In the genomic region with DNA sequence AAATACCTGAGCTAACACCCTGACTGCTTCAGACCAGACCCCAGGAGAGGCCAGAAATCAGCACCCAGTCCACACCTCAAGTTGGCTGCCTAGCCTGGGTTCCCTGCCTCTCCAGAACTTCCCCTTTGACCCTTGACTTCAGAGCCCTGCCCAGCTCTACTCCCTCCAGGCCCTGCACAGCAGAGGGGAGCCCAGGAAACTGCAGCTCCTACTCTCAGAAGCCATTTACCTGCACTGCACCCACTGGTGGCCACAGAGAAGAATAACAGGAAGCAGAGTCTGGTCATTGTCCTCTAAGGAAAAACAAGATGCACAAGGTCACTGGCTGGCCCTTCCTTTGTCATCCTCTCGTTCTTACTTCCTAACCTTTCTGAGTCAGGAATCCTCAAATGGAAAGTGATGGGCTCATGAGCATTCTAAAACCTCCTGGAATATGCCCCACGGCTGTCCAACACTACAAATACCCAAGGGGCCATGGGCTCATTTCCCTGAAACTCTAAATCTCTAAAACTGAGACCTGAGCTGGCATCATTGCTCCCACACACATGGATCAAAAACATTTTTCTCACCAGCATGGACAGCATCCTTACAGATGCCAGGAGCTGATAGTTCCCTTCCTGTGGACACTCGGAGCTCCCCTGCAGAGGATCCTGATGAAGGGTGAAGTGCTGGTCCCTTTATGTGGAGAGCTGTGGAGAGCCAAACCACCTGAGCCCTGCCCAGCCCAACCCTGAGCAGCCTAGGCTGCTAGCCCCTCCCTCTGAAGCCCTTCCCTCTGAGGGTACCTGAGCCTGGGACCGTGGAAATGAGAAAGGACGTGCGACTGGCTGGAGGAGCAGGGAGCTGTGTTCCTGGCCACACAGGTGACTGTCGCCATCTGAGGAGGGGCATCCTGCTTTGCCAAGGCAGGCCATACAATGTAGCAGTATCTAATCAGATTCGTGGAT, we compare ENCODE assay signal across 7 cellular contexts. TPM values are rescaled to one million over a fixed set of nuclear protein-coding genes. Genes with fewer than 3 reads are reported as not detected.
DNase-seq lines count a peak whose midpoint lies in the region; ATAC-seq and TF ChIP-seq lines count a peak whose summit lies in the region.

A gene (minus strand): TSS at position 652 of the 947 bp plus-strand sequence. CDS start 68 bp downstream, at position 584.

- no peak within 1 kb of the TSS for H3K4me3 ChIP-seq in SK-N-SH (ENCODE audit: low read depth in 2 of 2, low read length in 1 of 2)
- H3K4me3 ChIP-seq in kidney epithelial cell (ENCODE audit: low read depth, low read length) = no peak within 1 kb of the TSS

- no peaks in the 10 kb centered on the region for H3K36me3 Mint-ChIP-seq in activated naive CD8-positive, alpha-beta T cell treated with anti-CD3 and anti-CD28 coated beads, Interleukin-2, amount 10 ng/mL, durations not matched to agents 7 days and 5 days
- H3K36me3 Mint-ChIP-seq in stimulated activated memory B cell treated with anti-CD40 and anti-IgM and Interleukin-4, amounts not matched to agents 10 μg/mL and 1 μg/mL and 100 μg/mL, for 72 hours = no peaks in the 10 kb centered on the region

- H3K27me3 ChIP-seq in SK-N-SH (ENCODE audit: insufficient read depth) (peaks cover 39% of the 10 kb centered on the region; the same call in 1 of the 2 replicates), kidney epithelial cell (ENCODE audit: control insufficient read depth, insufficient read depth, low read length) (no peaks in the 10 kb centered on the region)

- TF ChIP-seq EP300 in SK-N-SH (IDR thresholded peaks at IDR 0.05; ENCODE audit: borderline replicate concordance in 1 of 2, low read depth in 1 of 2, low read length in 1 of 2) = no peak

- ATAC-seq in HG03175 (IDR thresholded peaks at IDR 0.05; ENCODE audit: unreplicated experiment) = peak; percentile 76
- ATAC-seq in activated naive CD8-positive, alpha-beta T cell treated with anti-CD3 and anti-CD28 coated beads, Interleukin-2, amount 10 ng/mL, durations not matched to agents 7 days and 5 days (ENCODE audit: low read depth) = peak; percentile 81
- peak; percentile 66 for ATAC-seq in stimulated activated memory B cell treated with anti-CD40 and anti-IgM and Interleukin-4, amounts not matched to agents 10 μg/mL and 1 μg/mL and 100 μg/mL, for 72 hours

- H3F3A ChIP-seq in SK-N-SH (replicated peaks; ENCODE audit: insufficient read depth) = no peaks in the 10 kb centered on the region

- peak within 1 kb of the TSS; percentile 57 for H3K27ac Mint-ChIP-seq in activated naive CD8-positive, alpha-beta T cell treated with anti-CD3 and anti-CD28 coated beads, Interleukin-2, amount 10 ng/mL, durations not matched to agents 7 days and 5 days
- no peak within 1 kb of the TSS for H3K27ac Mint-ChIP-seq in stimulated activated memory B cell treated with anti-CD40 and anti-IgM and Interleukin-4, amounts not matched to agents 10 μg/mL and 1 μg/mL and 100 μg/mL, for 72 hours

- H3K9ac ChIP-seq in SK-N-SH = no peak within 1 kb of the TSS

- H3K4me2 ChIP-seq in SK-N-SH = no peak within 1 kb of the TSS

- H3K9me3 Mint-ChIP-seq in activated naive CD8-positive, alpha-beta T cell treated with anti-CD3 and anti-CD28 coated beads, Interleukin-2, amount 10 ng/mL, durations not matched to agents 7 days and 5 days = no peaks in the 10 kb centered on the region
- H3K9me3 Mint-ChIP-seq in stimulated activated memory B cell treated with anti-CD40 and anti-IgM and Interleukin-4, amounts not matched to agents 10 μg/mL and 1 μg/mL and 100 μg/mL, for 72 hours = no peaks in the 10 kb centered on the region

- no peaks in the 10 kb centered on the region for H3K79me2 ChIP-seq in SK-N-SH (ENCODE audit: insufficient read depth)

- H3K27ac ChIP-seq in SK-N-SH (ENCODE audit: low read depth in 2 of 2, low read length in 1 of 2) = no peak within 1 kb of the TSS

- WGBS in SK-N-SH (ENCODE audit: low lambda C conversion rate) = 29% methylated on average over 5 of the region's 8 CpGs

- no peaks in the 10 kb centered on the region for H3K9me2 ChIP-seq in SK-N-SH

- peak; percentile 28 for TF ChIP-seq RAD21 in SK-N-SH (IDR thresholded peaks at IDR 0.05; ENCODE audit: low read length)

- H3K4me3 Mint-ChIP-seq in activated naive CD8-positive, alpha-beta T cell treated with anti-CD3 and anti-CD28 coated beads, Interleukin-2, amount 10 ng/mL, durations not matched to agents 7 days and 5 days = no peak within 1 kb of the TSS
- no peak within 1 kb of the TSS for H3K4me3 Mint-ChIP-seq in stimulated activated memory B cell treated with anti-CD40 and anti-IgM and Interleukin-4, amounts not matched to agents 10 μg/mL and 1 μg/mL and 100 μg/mL, for 72 hours

- H3K9me3 ChIP-seq in SK-N-SH = no peaks in the 10 kb centered on the region

- H3K27me3 Mint-ChIP-seq in activated naive CD8-positive, alpha-beta T cell treated with anti-CD3 and anti-CD28 coated beads, Interleukin-2, amount 10 ng/mL, durations not matched to agents 7 days and 5 days = peaks cover 2% of the 10 kb centered on the region
- H3K27me3 Mint-ChIP-seq in stimulated activated memory B cell treated with anti-CD40 and anti-IgM and Interleukin-4, amounts not matched to agents 10 μg/mL and 1 μg/mL and 100 μg/mL, for 72 hours = no peaks in the 10 kb centered on the region

- no peak within 1 kb of the TSS for H2AFZ ChIP-seq in SK-N-SH (ENCODE audit: low read depth)

- CTCF ChIA-PET in SK-N-SH (lab: Yijun Ruan, JAX) = interaction anchor here (0.6 to 1.8 kb wide), 10 partner anchors 9 to 279 kb away, joined by 3 to 8 read pairs (median 3); no protein-coding TSS in a partner anchor

- POLR2A ChIA-PET in SK-N-SH (lab: Yijun Ruan, JAX) = no interaction called here
- POLR2A ChIA-PET in activated naive CD8-positive, alpha-beta T cell treated with anti-CD3 and anti-CD28 coated beads, Interleukin-2, amount 10 ng/mL, durations not matched to agents 7 days and 5 days (lab: Charles Lee) = interaction anchor here (0.5 to 1.1 kb wide), 9 partner anchors 10 to 273 kb away, joined by 3 to 5 read pairs (median 4); no protein-coding TSS in a partner anchor

- peaks cover 12% of the 10 kb centered on the region for H3K4me1 Mint-ChIP-seq in activated naive CD8-positive, alpha-beta T cell treated with anti-CD3 and anti-CD28 coated beads, Interleukin-2, amount 10 ng/mL, durations not matched to agents 7 days and 5 days
- peaks cover 8% of the 10 kb centered on the region for H3K4me1 Mint-ChIP-seq in stimulated activated memory B cell treated with anti-CD40 and anti-IgM and Interleukin-4, amounts not matched to agents 10 μg/mL and 1 μg/mL and 100 μg/mL, for 72 hours

- H3K4me1 ChIP-seq in SK-N-SH (ENCODE audit: control insufficient read depth in 1 of 2, insufficient read depth in 2 of 2, low read depth in 1 of 2, low read length in 1 of 2) = no peaks in the 10 kb centered on the region

- H3K36me3 ChIP-seq in SK-N-SH (replicated peaks in 1 of 2; ENCODE audit: control insufficient read depth in 1 of 2, insufficient read depth in 2 of 2, low read length in 1 of 2) = no peaks in the 10 kb centered on the region
- no peaks in the 10 kb centered on the region for H3K36me3 ChIP-seq in kidney epithelial cell (ENCODE audit: control insufficient read depth, insufficient read depth, low read length)

- no peaks in the 10 kb centered on the region for H4K20me1 ChIP-seq in SK-N-SH (ENCODE audit: insufficient read depth)

- TF ChIP-seq CTCF in GM10266 (IDR thresholded peaks at IDR 0.05; ENCODE audit: control insufficient read depth, insufficient read depth, low read depth, missing control alignments) (peak; percentile 80), SK-N-SH (IDR thresholded peaks at IDR 0.05) (peak; percentile 54), kidney epithelial cell (IDR thresholded peaks at IDR 0.05; ENCODE audit: insufficient read depth, low read length, poor library complexity, severe bottlenecking) (peak; percentile 75)

- DNase-seq in GM10266 (ENCODE audit: extremely low spot score) = peak; percentile 72
- DNase-seq in SK-N-SH = peak; percentile 36
- DNase-seq in activated naive CD8-positive, alpha-beta T cell treated with anti-CD3 and anti-CD28 coated beads, Interleukin-2, amount 10 ng/mL, durations not matched to agents 7 days and 5 days = peak; percentile 69
- DNase-seq in kidney epithelial cell (ENCODE audit: low read depth) = no peak
- DNase-seq in NCI-H2081 treated with DMSO at 0.1 percent for 48 hours (lab: John Stamatoyannopoulos, UW) = no peak

TF ChIP-seq in SK-N-SH, 30 proteins besides CTCF, POLR2A, EP300 and RAD21 (continues in another document):
- TF ChIP-seq POLR2AphosphoS5 (IDR thresholded peaks at IDR 0.05; ENCODE audit: low read depth, low read length) = no peak
- TF ChIP-seq EZH2phosphoT487 (IDR thresholded peaks at IDR 0.05; ENCODE audit: borderline replicate concordance, low read depth) = no peak
- no peak for TF ChIP-seq RCOR1 (IDR thresholded peaks at IDR 0.05; ENCODE audit: low read length)
- TF ChIP-seq FOSL2 (IDR thresholded peaks at IDR 0.05; ENCODE audit: borderline replicate concordance, low read depth) = no peak
- TF ChIP-seq TCF12 (IDR thresholded peaks at IDR 0.05) = no peak
- TF ChIP-seq NFIC (IDR thresholded peaks at IDR 0.05; ENCODE audit: borderline replicate concordance) = no peak
- no peak for TF ChIP-seq FOXM1 (IDR thresholded peaks at IDR 0.05; ENCODE audit: low read depth)
- TF ChIP-seq ELF1 (IDR thresholded peaks at IDR 0.05) = 0 out of 2 replicates have a peak, but pooled peaks have one; percentile 24
- TF ChIP-seq MXI1 (IDR thresholded peaks at IDR 0.05; ENCODE audit: low read depth, low read length) = no peak
- TF ChIP-seq TAF1 (IDR thresholded peaks at IDR 0.05; ENCODE audit: borderline replicate concordance, low read depth, low read length) = no peak
- TF ChIP-seq, protein P1, sequence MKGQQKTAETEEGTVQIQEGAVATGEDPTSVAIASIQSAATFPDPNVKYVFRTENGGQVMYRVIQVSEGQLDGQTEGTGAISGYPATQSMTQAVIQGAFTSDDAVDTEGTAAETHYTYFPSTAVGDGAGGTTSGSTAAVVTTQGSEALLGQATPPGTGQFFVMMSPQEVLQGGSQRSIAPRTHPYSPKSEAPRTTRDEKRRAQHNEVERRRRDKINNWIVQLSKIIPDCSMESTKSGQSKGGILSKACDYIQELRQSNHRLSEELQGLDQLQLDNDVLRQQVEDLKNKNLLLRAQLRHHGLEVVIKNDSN (IDR thresholded peaks at IDR 0.05; ENCODE audit: borderline replicate concordance, low read depth) = no peak
- no peak for TF ChIP-seq FOXJ3 (CRISPR knock-in tag; IDR thresholded peaks at IDR 0.05)
- TF ChIP-seq TEAD4 (IDR thresholded peaks at IDR 0.05; ENCODE audit: borderline replicate concordance, insufficient read depth) = no peak
- peak; percentile 32; the same call in 1 of the 2 replicates for TF ChIP-seq SMC3 (IDR thresholded peaks at IDR 0.05; ENCODE audit: low read depth, low read length)
- TF ChIP-seq MEF2A (IDR thresholded peaks at IDR 0.05; ENCODE audit: borderline replicate concordance, low read depth) = no peak

RNA-seq across cellular contexts. Expression of the gene that starts here (rescaled TPM):
- polyA plus RNA-seq in SK-N-SH (2012; rRNA removed) = not detected in 2 replicates
- not detected in 2 replicates for polyA plus RNA-seq in SK-N-SH (2012; cell fraction: cytosol; rRNA removed)
- polyA plus RNA-seq in SK-N-SH (2012; cell fraction: nucleus; rRNA removed) = not detected in 2 replicates
- total RNA-seq in activated naive CD8-positive, alpha-beta T cell treated with anti-CD3 and anti-CD28 coated beads, Interleukin-2, amount 10 ng/mL, durations not matched to agents 7 days and 5 days = not detected
- not detected in 2 replicates for total RNA-seq in kidney epithelial cell

Comparison
In these comparisons a context has a peak if more than half of its experiments do, and no peak if none do; other contexts are left out.
1. Peak in DNase-seq in SK-N-SH; RNA of the gene not detected or under 1 TPM.
2. Peak in DNase-seq and ATAC-seq in activated naive CD8-positive, alpha-beta T cell treated with anti-CD3 and anti-CD28 coated beads, Interleukin-2, amount 10 ng/mL, durations not matched to agents 7 days and 5 days; RNA of the gene not detected or under 1 TPM.